In the genomic region with DNA sequence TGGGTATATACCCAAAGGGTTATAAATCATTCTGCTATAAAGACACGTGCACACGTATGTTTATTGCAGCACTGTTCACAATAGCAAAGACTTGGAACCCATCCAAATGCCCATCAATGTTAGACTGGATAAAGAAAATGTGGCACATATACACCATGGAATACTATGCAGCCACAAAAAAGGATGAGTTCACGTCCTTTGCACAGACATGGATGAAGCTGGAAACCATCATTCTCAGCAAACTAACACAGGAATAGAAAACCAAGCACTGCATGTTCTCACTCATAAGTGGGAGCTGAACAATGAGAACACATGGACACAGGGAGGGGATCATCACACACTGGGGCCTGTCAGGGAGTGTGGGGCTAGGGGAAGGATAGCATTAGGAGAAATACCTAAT, we compare ENCODE assay signal across 2 cellular contexts. TPM values are rescaled to one million over a fixed set of nuclear protein-coding genes. Genes with fewer than 3 reads are reported as not detected.
"Had no signal": no experiment of that assay in that cellular context is flagged by ENCODE, and none has a peak within 500 bp of the region (broad histone marks: within the 10 kb centered on the region; RNA-seq: fewer than 3 reads in every experiment).

No MANE protein-coding gene starts in this region.

RNA-seq across cellular contexts. Expression of a gene that starts 47.4 kb away (rescaled TPM):
- total RNA-seq: G401 had no signal
- polyA plus RNA-seq: GM12878 had no signal
